Comparison of ENCODE assay signal across 26 cellular contexts in the genomic region with DNA sequence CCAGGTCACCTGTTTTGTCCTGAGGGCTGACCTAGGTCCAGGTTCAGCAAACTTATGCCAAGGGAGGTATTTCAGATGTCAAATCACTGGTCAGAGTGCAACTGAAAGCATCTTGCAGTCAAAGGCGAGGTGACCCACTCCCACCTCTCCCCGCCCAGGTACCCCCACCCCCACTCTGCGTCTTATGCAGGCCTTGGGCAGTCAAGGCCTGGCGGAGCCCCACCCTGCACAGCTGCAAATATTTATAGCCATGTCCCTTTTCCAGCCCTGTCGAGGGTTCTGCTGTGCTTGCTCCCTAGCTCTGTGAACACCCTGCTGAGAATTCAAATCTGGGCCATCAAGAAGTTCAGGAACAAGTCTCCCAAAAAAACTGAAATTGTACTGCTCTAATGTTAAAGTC. TPM values are rescaled to one million over a fixed set of nuclear protein-coding genes. Genes with fewer than 3 reads are reported as not detected.
DNase-seq lines count a peak whose midpoint lies in the region; ATAC-seq and TF ChIP-seq lines count a peak whose summit lies in the region.
"Had no signal": no experiment of that assay in that cellular context is flagged by ENCODE, and none has a peak within 500 bp of the region (broad histone marks: within the 10 kb centered on the region; RNA-seq: fewer than 3 reads in every experiment).

No MANE protein-coding gene starts in this region.

- peaks cover 0 to 2% of the 10 kb centered on the region in 2 donors for H3K27me3 Mint-ChIP-seq in CD4-positive, alpha-beta memory T cell

- TF ChIP-seq CTCF in left ventricle myocardium inferior (IDR thresholded peaks at IDR 0.05; ENCODE audit: borderline replicate concordance): no peak
- no peak for TF ChIP-seq CTCF in psoas muscle (IDR thresholded peaks at IDR 0.05)
- no peak for TF ChIP-seq CTCF in tibial artery (IDR thresholded peaks at IDR 0.05)

- no peak overlapping the region for H3K4me3 Mint-ChIP-seq in CD4-positive, alpha-beta memory T cell
- H3K4me3 Mint-ChIP-seq: CD4-positive, alpha-beta T cell; HFFc6 had no signal

- intact Hi-C loops in left ventricle myocardium inferior (cut with micrococcal nuclease): no loop called here
- intact Hi-C loops in right cardiac atrium (cut with DNase I): no loop called here
- intact Hi-C loops in psoas muscle (cut with DNase I): loop anchor here (2.0 kb wide), 1 partner anchor 15 kb away; no protein-coding TSS in a partner anchor
- intact Hi-C loops in tibial artery (cut with DNase I; ENCODE audit: low total_unique reads): no loop called here
- intact Hi-C loops in CD4-positive, alpha-beta memory T cell (cut with micrococcal nuclease): no loop called here

- DNase-seq in left ventricle myocardium inferior (no peak), right cardiac atrium (no peak), mesenteric fat pad (ENCODE audit: low spot score) (peak; percentile 57), psoas muscle (no peak), tibial artery (peak; percentile 9 to 44), epidermal melanocyte (ENCODE audit: insufficient read length, low spot score) (no peak)
- no peak for DNase-seq in CD4-positive, alpha-beta memory T cell
- DNase-seq in activated CD4-positive, alpha-beta T cell treated with anti-CD3 and anti-CD28 coated beads for 48 hours: no peak
- DNase-seq: AML-193; Caco-2; CD4-positive, alpha-beta T cell; GM23248; HFFc6; Kasumi-1; NCI-H1092 treated with DMSO at 0.1 percent for 48 hours; NCI-H1694; NCI-H2081; NCI-H2227 treated with DMSO at 0.1 percent for 48 hours; NCI-H526 treated with DMSO at 0.1 percent for 48 hours; PC-9; SHP77 treated with DMSO at 0.1 percent for 48 hours had no signal

- H3K9me3 ChIP-seq in left ventricle myocardium inferior (replicated peaks): no peaks in the 10 kb centered on the region
- no peaks in the 10 kb centered on the region for H3K9me3 ChIP-seq in right cardiac atrium (ENCODE audit: control insufficient read depth, low read length)
- H3K9me3 ChIP-seq in psoas muscle: no peaks in the 10 kb centered on the region
- H3K9me3 ChIP-seq in tibial artery: no peaks in the 10 kb centered on the region
- H3K9me3 ChIP-seq in CD4-positive, alpha-beta memory T cell (ENCODE audit: control insufficient read depth in 1 of 2, low read length in 2 of 2): no peaks in the 10 kb centered on the region
- H3K9me3 ChIP-seq: A549; BLaER1 treated with 17β-estradiol and CSF1 and Interleukin-3, amounts not matched to agents 10 nM and 100 nM; Caco-2; HAP-1 had no signal

- no peak overlapping the region for H3K4me3 ChIP-seq in left ventricle myocardium inferior
- no peak overlapping the region for H3K4me3 ChIP-seq in right cardiac atrium (ENCODE audit: low read length)
- no peak overlapping the region for H3K4me3 ChIP-seq in psoas muscle
- no peak overlapping the region for H3K4me3 ChIP-seq in tibial artery
- no peak overlapping the region for H3K4me3 ChIP-seq in CD4-positive, alpha-beta memory T cell (ENCODE audit: low read length in 2 of 2)
- H3K4me3 ChIP-seq: A549; BLaER1 treated with 17β-estradiol and CSF1 and Interleukin-3, amounts not matched to agents 10 nM and 100 nM; GM23248; HAP-1; K562; PC-9 had no signal

- POLR2A ChIA-PET in CD4-positive, alpha-beta memory T cell (lab: Charles Lee; ENCODE audit: partially characterized antibody): no interaction called here

- ATAC-seq in right cardiac atrium (no peak), psoas muscle (peak in 2 of 4 donors; percentile 22 to 51)
- ATAC-seq: A549, K562 had no signal

- H3K27ac ChIP-seq in left ventricle myocardium inferior (replicated peaks) (peak overlapping the region; percentile 27), right cardiac atrium (ENCODE audit: low read length) (no peak overlapping the region), psoas muscle (peak overlapping the region; percentile 65), tibial artery (peak overlapping the region; percentile 32 to 41)
- H3K27ac ChIP-seq in CD4-positive, alpha-beta memory T cell (ENCODE audit: low read depth, low read length): no peak overlapping the region
- H3K27ac ChIP-seq: A549; BLaER1 treated with 17β-estradiol and CSF1 and Interleukin-3, amounts not matched to agents 10 nM and 100 nM; GM23248; PC-9 had no signal

- peak overlapping the region in 1 of 7 donors; percentile 18 for H3K27ac Mint-ChIP-seq in CD4-positive, alpha-beta memory T cell
- H3K27ac Mint-ChIP-seq: CD4-positive, alpha-beta T cell; HFFc6 had no signal

- peaks cover 24% of the 10 kb centered on the region for H3K36me3 ChIP-seq in left ventricle myocardium inferior
- H3K36me3 ChIP-seq in psoas muscle (ENCODE audit: insufficient read depth in 1 of 2, low read depth in 1 of 2): peaks cover 0 to 65% of the 10 kb centered on the region in 2 donors
- H3K36me3 ChIP-seq in tibial artery: peaks cover 11 to 16% (median 15%) of the 10 kb centered on the region in 3 donors
- H3K36me3 ChIP-seq in CD4-positive, alpha-beta memory T cell (ENCODE audit: insufficient read depth, low read length): no peaks in the 10 kb centered on the region
- H3K36me3 ChIP-seq: BLaER1 treated with 17β-estradiol and CSF1 and Interleukin-3, amounts not matched to agents 10 nM and 100 nM; HAP-1 had no signal

- H3K4me1 ChIP-seq in left ventricle myocardium inferior (peaks cover 72% of the 10 kb centered on the region), right cardiac atrium (ENCODE audit: control insufficient read depth, insufficient read depth, low read length) (peaks cover 5% of the 10 kb centered on the region), psoas muscle (peaks cover 42% of the 10 kb centered on the region), tibial artery (peaks cover 0 to 11% (median 6%) of the 10 kb centered on the region in 4 donors)
- peaks cover 8% of the 10 kb centered on the region for H3K4me1 ChIP-seq in CD4-positive, alpha-beta memory T cell (ENCODE audit: insufficient read depth, low read length)

- H3K36me3 Mint-ChIP-seq in CD4-positive, alpha-beta memory T cell: no peaks in the 10 kb centered on the region

- CTCF ChIA-PET in CD4-positive, alpha-beta memory T cell (lab: Charles Lee; ENCODE audit: partially characterized antibody): no interaction called here

- H3K4me1 Mint-ChIP-seq in CD4-positive, alpha-beta memory T cell: peaks cover 3 to 11% (median 7%) of the 10 kb centered on the region in 4 donors

- no peaks in the 10 kb centered on the region for H3K9me3 Mint-ChIP-seq in CD4-positive, alpha-beta memory T cell
- H3K9me3 Mint-ChIP-seq: CD4-positive, alpha-beta T cell; HFFc6 had no signal

- peaks cover 14% of the 10 kb centered on the region for H3K27me3 ChIP-seq in left ventricle myocardium inferior (ENCODE audit: low read depth)
- H3K27me3 ChIP-seq in right cardiac atrium (ENCODE audit: control insufficient read depth, insufficient read depth): no peaks in the 10 kb centered on the region
- H3K27me3 ChIP-seq in psoas muscle (ENCODE audit: insufficient read depth in 3 of 3, low read length in 2 of 3): no peaks in the 10 kb centered on the region
- no peaks in the 10 kb centered on the region for H3K27me3 ChIP-seq in tibial artery
- no peaks in the 10 kb centered on the region for H3K27me3 ChIP-seq in CD4-positive, alpha-beta memory T cell (ENCODE audit: insufficient read depth, low read length)

- whole genome bisulfite sequencing in right cardiac atrium: 68% methylated on average over 5 of the region's 5 CpGs
- 26 to 39% (median 34%) methylated on average over 5 of the region's 5 CpGs for WGBS in psoas muscle, 3 donors

RNA-seq across cellular contexts. Expression of a gene that starts 40.6 kb away (rescaled TPM):
- 43.8 TPM for total RNA-seq in left ventricle myocardium inferior
- total RNA-seq in right cardiac atrium: 10 to 100 TPM; 60.4 to 92.0 (median 65.6) TPM
- 10.8 TPM for polyA plus RNA-seq in right cardiac atrium
- 43.5 TPM for total RNA-seq in mesenteric fat pad
- 10 to 100 TPM; 12.0 to 30.0 (median 26.2) TPM for total RNA-seq in psoas muscle
- polyA plus RNA-seq in psoas muscle: 10 to 100 TPM in 1 of 3 donors, 1 to 10 TPM in 2; 4.6 to 22.7 (median 6.0) TPM
- total RNA-seq in CD4-positive, alpha-beta memory T cell: 10 to 100 TPM; 15.5 to 21.0 TPM
- 1 to 10 TPM; 4.7 to 5.2 TPM for polyA plus RNA-seq in CD4-positive, alpha-beta memory T cell

RNA-seq across cellular contexts. Expression of a gene that starts 47.5 kb away (rescaled TPM):
- 1,542 TPM for total RNA-seq in left ventricle myocardium inferior
- 1,000 to 10,000 TPM in 1 of 4 donors, 100 to 1,000 TPM in 3; 738 to 1,111 (median 934) TPM for total RNA-seq in right cardiac atrium
- polyA plus RNA-seq in right cardiac atrium: 1,223 TPM
- total RNA-seq in mesenteric fat pad: 1.3 TPM
- total RNA-seq in psoas muscle: 1,000 to 10,000 TPM in 1 of 4 donors, 100 to 1,000 TPM in 3; 615 to 2,187 (median 685) TPM
- 100 to 1,000 TPM; 108 to 518 (median 274) TPM for polyA plus RNA-seq in psoas muscle
- total RNA-seq in CD4-positive, alpha-beta memory T cell: under 1 TPM in 1 of 2 experiments, not detected in 1; 0.08 TPM
- polyA plus RNA-seq in CD4-positive, alpha-beta memory T cell: not detected
- total RNA-seq: K562, RPMI7951 had no signal

Comparison
In these comparisons a context has a peak if more than half of its experiments do, and no peak if none do; other contexts are left out.
1. H3K27ac ChIP-seq: peak in left ventricle myocardium inferior (single experiment), psoas muscle (single experiment) and tibial artery (2 of 2); none in right cardiac atrium (single experiment) and CD4-positive, alpha-beta memory T cell (single experiment).
2. DNase-seq: peak in mesenteric fat pad (single experiment) and tibial artery (2 of 2); none in left ventricle myocardium inferior (single experiment), right cardiac atrium (0 of 3), psoas muscle (0 of 2), epidermal melanocyte (single experiment), CD4-positive, alpha-beta memory T cell (0 of 5) and activated CD4-positive, alpha-beta T cell treated with anti-CD3 and anti-CD28 coated beads for 48 hours (single experiment).
3. RNA of a gene that starts 47.5 kb away (total RNA-seq): 1,542 TPM in left ventricle myocardium inferior (single experiment), 738 to 1,111 TPM in right cardiac atrium and 615 to 2,187 TPM in psoas muscle; 1.3 TPM in mesenteric fat pad (single experiment) and 0.08 TPM in CD4-positive, alpha-beta memory T cell; every median in the first group is over 100 times any median in the second.
4. intact Hi-C loops: an anchor here in psoas muscle (2.0 kb wide); none called in left ventricle myocardium inferior, right cardiac atrium, tibial artery and CD4-positive, alpha-beta memory T cell.